26 cellular contexts compared by ENCODE assay signal in the genomic region with DNA sequence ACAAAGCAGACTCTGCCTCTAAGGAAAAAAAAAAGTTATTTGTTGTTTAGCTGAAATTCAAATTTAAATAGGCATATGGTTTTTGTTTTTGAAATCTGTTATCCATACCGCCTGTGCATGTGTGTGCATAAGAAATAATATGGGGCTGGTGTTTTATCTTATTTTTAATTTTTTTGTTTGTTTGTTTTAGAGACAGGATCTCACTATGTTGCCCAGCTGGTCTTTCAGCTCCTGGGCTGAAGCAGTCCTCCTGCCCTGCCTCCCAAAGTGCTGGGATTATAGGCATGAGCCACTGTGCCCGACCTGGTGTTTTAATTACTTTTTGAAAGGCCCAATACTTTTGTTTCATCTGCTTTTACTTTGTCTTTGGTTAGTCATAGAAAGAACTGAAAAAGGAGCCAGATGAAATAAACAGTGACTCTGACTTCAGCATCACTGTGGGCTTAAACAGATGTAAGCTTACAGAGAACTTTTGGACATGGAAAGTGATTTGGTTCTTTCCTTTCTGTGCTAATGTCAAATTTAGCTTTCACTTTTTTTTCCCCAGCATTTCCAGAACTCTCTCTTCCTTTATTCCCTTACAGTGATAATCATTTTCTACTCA. TPM values are rescaled to one million over a fixed set of nuclear protein-coding genes. Genes with fewer than 3 reads are reported as not detected.
DNase-seq lines count a peak whose midpoint lies in the region; ATAC-seq and TF ChIP-seq lines count a peak whose summit lies in the region.
"Had no signal": no experiment of that assay in that cellular context is flagged by ENCODE, and none has a peak within 500 bp of the region (broad histone marks: within the 10 kb centered on the region; RNA-seq: fewer than 3 reads in every experiment).

No MANE protein-coding gene starts in this region.

- H3K36me3 ChIP-seq in DND-41 (ENCODE audit: insufficient read depth, low read length): peaks cover 12% of the 10 kb centered on the region

- peaks cover 5% of the 10 kb centered on the region; the same call in 1 of the 2 replicates for H3K36me3 Mint-ChIP-seq in HFFc6 (ENCODE audit: low read depth)

- H3K4me3 Mint-ChIP-seq in HFFc6: peak overlapping the region; percentile 12; the same call in 1 of the 2 replicates
- H3K4me3 Mint-ChIP-seq: activated CD4-positive, alpha-beta T cell treated with anti-CD3 and anti-CD28 coated beads for 36 hours; activated naive CD8-positive, alpha-beta T cell treated with anti-CD3 and anti-CD28 coated beads for 36 hours; natural killer cell treated with Interleukin-12 subunit alpha and Interleukin-12 subunit beta and Interleukin-15 and Interleukin-18, amount 100 ng/mL, for 72 hours; stimulated activated naive CD8-positive, alpha-beta T cell treated with anti-CD3 and anti-CD28 coated beads, Interleukin-15, Interleukin-2, amounts not matched to agents 100 ng/mL and 50 ng/mL, for 24 hours; T-helper 17 cell had no signal

- DNase-seq in DND-41 (no peak), HFFc6 (peak; percentile 9), dedifferentiated amniotic fluid mesenchymal stem cell (ENCODE audit: extremely low spot score) (peak; percentile 42), non-pigmented ciliary epithelial cell (ENCODE audit: low read depth) (peak; percentile 1), SKM-1 (lab: John Stamatoyannopoulos, UW; ENCODE audit: unreplicated experiment) (no peak), A172 (ENCODE audit: low spot score) (no peak), GF-D8 (lab: John Stamatoyannopoulos, UW) (no peak)
- no peak for DNase-seq in stimulated activated CD4-positive, alpha-beta T cell treated with anti-CD3 and anti-CD28 coated beads, Interleukin-2, amount 100 ng/mL, for 48 hours
- DNase-seq: activated CD4-positive, alpha-beta T cell treated with anti-CD3 and anti-CD28 coated beads for 36 hours; activated effector memory CD4-positive, alpha-beta T cell treated with anti-CD3 and anti-CD28 coated beads, Interleukin-2, amount 50 U/mL, for 16 hours; activated naive CD8-positive, alpha-beta T cell treated with anti-CD3 and anti-CD28 coated beads for 36 hours; activated T-cell treated with anti-CD3 and anti-CD28 coated beads, Interleukin-2, amount 50 U/mL, for 1 hour; BE2C; caudate nucleus; esophagus squamous epithelium; GDM1; glutamatergic neuron; MM.1S; NCI-H1417; NCI-H2081 treated with DMSO at 0.1 percent for 48 hours; NCI-H774; T-helper 17 cell had no signal

- no peaks in the 10 kb centered on the region for H3K79me2 ChIP-seq in DND-41 (ENCODE audit: insufficient read depth, low read length)

- H3K27ac ChIP-seq in DND-41 (ENCODE audit: low read length): no peak overlapping the region
- H3K27ac ChIP-seq: ascending aorta, esophagus squamous epithelium, vagina had no signal

- no peak for ATAC-seq in DND-41 (ENCODE audit: insufficient read depth, low read depth)
- ATAC-seq: activated CD4-positive, alpha-beta T cell treated with anti-CD3 and anti-CD28 coated beads for 36 hours; natural killer cell treated with Interleukin-12 subunit alpha and Interleukin-12 subunit beta and Interleukin-15 and Interleukin-18, amount 100 ng/mL, for 72 hours; T-helper 17 cell had no signal

- H3K27ac Mint-ChIP-seq in HFFc6: no peak overlapping the region
- H3K27ac Mint-ChIP-seq: activated CD4-positive, alpha-beta T cell treated with anti-CD3 and anti-CD28 coated beads for 36 hours; activated naive CD8-positive, alpha-beta T cell treated with anti-CD3 and anti-CD28 coated beads for 36 hours; natural killer cell treated with Interleukin-12 subunit alpha and Interleukin-12 subunit beta and Interleukin-15 and Interleukin-18, amount 100 ng/mL, for 72 hours; stimulated activated naive CD8-positive, alpha-beta T cell treated with anti-CD3 and anti-CD28 coated beads, Interleukin-15, Interleukin-2, amounts not matched to agents 100 ng/mL and 50 ng/mL, for 24 hours; T-helper 17 cell had no signal

- H3K9me3 ChIP-seq in DND-41 (ENCODE audit: insufficient read depth, low read length, severe bottlenecking): no peaks in the 10 kb centered on the region
- H3K9me3 ChIP-seq: ascending aorta, BE2C, esophagus squamous epithelium, vagina had no signal

- peaks cover 7% of the 10 kb centered on the region for H3K27me3 Mint-ChIP-seq in HFFc6 (ENCODE audit: insufficient read depth)
- H3K27me3 Mint-ChIP-seq: activated CD4-positive, alpha-beta T cell treated with anti-CD3 and anti-CD28 coated beads for 36 hours; natural killer cell treated with Interleukin-12 subunit alpha and Interleukin-12 subunit beta and Interleukin-15 and Interleukin-18, amount 100 ng/mL, for 72 hours; stimulated activated naive CD8-positive, alpha-beta T cell treated with anti-CD3 and anti-CD28 coated beads, Interleukin-15, Interleukin-2, amounts not matched to agents 100 ng/mL and 50 ng/mL, for 24 hours; T-helper 17 cell had no signal

- no peaks in the 10 kb centered on the region for H4K20me1 ChIP-seq in DND-41 (ENCODE audit: insufficient read depth, low read length)

- peaks cover 17% of the 10 kb centered on the region for H3K4me1 Mint-ChIP-seq in HFFc6 (ENCODE audit: low read depth)

- H3K4me2 ChIP-seq in DND-41 (ENCODE audit: insufficient read depth, low read length): no peak overlapping the region

- no peaks in the 10 kb centered on the region for H3K27me3 ChIP-seq in DND-41 (ENCODE audit: insufficient read depth, low read length, poor library complexity)
- H3K27me3 ChIP-seq: ascending aorta, esophagus squamous epithelium, vagina had no signal

- no peaks in the 10 kb centered on the region for H3K9me3 Mint-ChIP-seq in HFFc6
- H3K9me3 Mint-ChIP-seq: activated naive CD8-positive, alpha-beta T cell treated with anti-CD3 and anti-CD28 coated beads for 36 hours; natural killer cell treated with Interleukin-12 subunit alpha and Interleukin-12 subunit beta and Interleukin-15 and Interleukin-18, amount 100 ng/mL, for 72 hours; stimulated activated naive CD8-positive, alpha-beta T cell treated with anti-CD3 and anti-CD28 coated beads, Interleukin-15, Interleukin-2, amounts not matched to agents 100 ng/mL and 50 ng/mL, for 24 hours had no signal

- no peak overlapping the region for H3K4me3 ChIP-seq in DND-41 (ENCODE audit: low read depth in 1 of 2, low read length in 2 of 2)
- H3K4me3 ChIP-seq: ascending aorta, esophagus squamous epithelium, vagina had no signal

- TF ChIP-seq CTCF in DND-41 (IDR thresholded peaks at IDR 0.05; ENCODE audit: borderline replicate concordance, extremely low read depth, low read length, poor library complexity, severe bottlenecking) (no peak), HFFc6 (IDR thresholded peaks at IDR 0.05) (no peak)

- H2AFZ ChIP-seq in DND-41 (ENCODE audit: low read depth, low read length): 0 out of 2 replicates have a peak overlapping the region, but pooled peaks have one; percentile 27

- no peaks in the 10 kb centered on the region for H3K4me1 ChIP-seq in DND-41 (ENCODE audit: insufficient read depth, low read length)
- H3K4me1 ChIP-seq: ascending aorta, BE2C, esophagus squamous epithelium, vagina had no signal

- H3K9ac ChIP-seq in DND-41 (ENCODE audit: low read depth, low read length): no peak overlapping the region

RNA-seq across cellular contexts. Expression of a gene that starts 37.2 kb away (rescaled TPM):
- 10 to 100 TPM; 67.9 to 91.9 (median 86.2) TPM for total RNA-seq in HFFc6 (2021; fragmentation: NEBNext Ultra II Directional; extraction: Animal tissue kit (Norgen Biotek cat#: 25700))
- total RNA-seq in A172 (2014; rRNA removed; shearing (Covaris generic)): 77.8 and 84.0 TPM in 2 replicates

Comparison
In these comparisons a context has a peak if more than half of its experiments do, and no peak if none do; other contexts are left out.
1. DNase-seq: peak in HFFc6 (single experiment), dedifferentiated amniotic fluid mesenchymal stem cell (single experiment) and non-pigmented ciliary epithelial cell (single experiment); none in DND-41 (single experiment), SKM-1 (single experiment), stimulated activated CD4-positive, alpha-beta T cell treated with anti-CD3 and anti-CD28 coated beads, Interleukin-2, amount 100 ng/mL, for 48 hours (0 of 2), A172 (single experiment) and GF-D8 (single experiment).